8 cellular contexts compared by ENCODE assay signal in genomic region chr6:73263570-73263909, GRCh38. TPM values are rescaled to one million over a fixed set of nuclear protein-coding genes. Genes with fewer than 3 reads are reported as not detected.
A peak's percentile ranks its signal among the peaks of the same experiment; 100 is the strongest.
DNase-seq lines count a peak whose midpoint lies in the region; ATAC-seq lines count a peak whose summit lies in the region.

No MANE protein-coding gene starts in this region.

- H3K4me1 ChIP-seq in iPS DF 6.9 (ENCODE audit: control insufficient read depth, insufficient read depth, low read length) = no peaks in the 10 kb centered on the region

- no peak for DNase-seq in activated CD8-positive, alpha-beta T cell treated with anti-CD3 and anti-CD28 coated beads, Interleukin-2, amount 10 ng/mL, durations not matched to agents 7 days and 5 days
- DNase-seq in iPS DF 6.9 (ENCODE audit: low read depth, low spot score) (no peak), substantia nigra (lab: John Stamatoyannopoulos, UW) (peak in 1 of 49 donors; percentile 25), KBM-7 (no peak), NCI-H1092 (lab: John Stamatoyannopoulos, UW) (no peak)

- CTCF ChIA-PET in activated CD8-positive, alpha-beta T cell treated with anti-CD3 and anti-CD28 coated beads, Interleukin-2, amount 10 ng/mL, durations not matched to agents 7 days and 5 days (lab: Charles Lee) = interaction anchor here (0.9 kb wide), 1 partner anchor 17 kb away, joined by 3 read pairs; no protein-coding TSS in a partner anchor

- H3K4me3 Mint-ChIP-seq in activated CD8-positive, alpha-beta T cell treated with anti-CD3 and anti-CD28 coated beads, Interleukin-2, amount 10 ng/mL, durations not matched to agents 7 days and 5 days = peak overlapping the region; percentile 80

- peak overlapping the region; percentile 73 for H3K27ac Mint-ChIP-seq in activated CD8-positive, alpha-beta T cell treated with anti-CD3 and anti-CD28 coated beads, Interleukin-2, amount 10 ng/mL, durations not matched to agents 7 days and 5 days

- no peaks in the 10 kb centered on the region for H3K27me3 ChIP-seq in iPS DF 6.9 (ENCODE audit: control insufficient read depth, insufficient read depth, low read length)

- H3K27me3 Mint-ChIP-seq in activated CD8-positive, alpha-beta T cell treated with anti-CD3 and anti-CD28 coated beads, Interleukin-2, amount 10 ng/mL, durations not matched to agents 7 days and 5 days (ENCODE audit: low read depth) = no peaks in the 10 kb centered on the region

- in situ Hi-C loops in KBM-7 (cut with MboI; ENCODE audit: low pct_unique_long_range_greater_than_20kb, low sequenced_read_pairs) = no loop called here

- ATAC-seq in GM18508 (IDR thresholded peaks at IDR 0.05; ENCODE audit: insufficient read depth, unreplicated experiment) (peak; percentile 3), HG02938 (IDR thresholded peaks at IDR 0.05; ENCODE audit: unreplicated experiment) (peak; percentile 11), HG02798 (IDR thresholded peaks at IDR 0.05; ENCODE audit: poor library complexity, unreplicated experiment) (no peak)
- ATAC-seq in activated CD8-positive, alpha-beta T cell treated with anti-CD3 and anti-CD28 coated beads, Interleukin-2, amount 10 ng/mL, durations not matched to agents 7 days and 5 days = peak; percentile 10

- H3K9me3 ChIP-seq in iPS DF 6.9 (ENCODE audit: control insufficient read depth, insufficient read depth, low read length) = no peaks in the 10 kb centered on the region

- peak overlapping the region; percentile 57; the same call in 1 of the 2 replicates for H3K4me3 ChIP-seq in iPS DF 6.9 (ENCODE audit: low read length)

- peaks cover 33% of the 10 kb centered on the region for H3K4me1 Mint-ChIP-seq in activated CD8-positive, alpha-beta T cell treated with anti-CD3 and anti-CD28 coated beads, Interleukin-2, amount 10 ng/mL, durations not matched to agents 7 days and 5 days (ENCODE audit: low read depth)

- H3K36me3 Mint-ChIP-seq in activated CD8-positive, alpha-beta T cell treated with anti-CD3 and anti-CD28 coated beads, Interleukin-2, amount 10 ng/mL, durations not matched to agents 7 days and 5 days (ENCODE audit: low read depth) = peaks cover 32% of the 10 kb centered on the region

- POLR2A ChIA-PET in activated CD8-positive, alpha-beta T cell treated with anti-CD3 and anti-CD28 coated beads, Interleukin-2, amount 10 ng/mL, durations not matched to agents 7 days and 5 days (lab: Charles Lee) = interaction anchor here (1.1 kb wide), 1 partner anchor 31 kb away, joined by 3 read pairs; no protein-coding TSS in a partner anchor

- no CpG with 5 or more reads among the region's 7 CpGs for WGBS in iPS DF 6.9 (ENCODE audit: insufficient coverage, insufficient read length)

- H3K36me3 ChIP-seq in iPS DF 6.9 (ENCODE audit: control insufficient read depth, insufficient read depth, low read length) = no peaks in the 10 kb centered on the region; the same call in 1 of the 2 replicates

- no peaks in the 10 kb centered on the region for H3K9me3 Mint-ChIP-seq in activated CD8-positive, alpha-beta T cell treated with anti-CD3 and anti-CD28 coated beads, Interleukin-2, amount 10 ng/mL, durations not matched to agents 7 days and 5 days (ENCODE audit: insufficient read depth)

- H3K27ac ChIP-seq in iPS DF 6.9 (ENCODE audit: low read length) (no peak overlapping the region), substantia nigra (ENCODE audit: low read depth, low read length, poor library complexity, severe bottlenecking) (peak overlapping the region; percentile 49)

RNA-seq across cellular contexts. Expression of gene KHDC1, which starts 0.5 kb away (rescaled TPM):
- total RNA-seq in activated CD8-positive, alpha-beta T cell treated with anti-CD3 and anti-CD28 coated beads, Interleukin-2, amount 10 ng/mL, durations not matched to agents 7 days and 5 days = 1 to 10 TPM; 6.8 to 7.4 TPM

RNA-seq across cellular contexts. Expression of gene KHDC1L, which starts 38.2 kb away (rescaled TPM):
- not detected for total RNA-seq in activated CD8-positive, alpha-beta T cell treated with anti-CD3 and anti-CD28 coated beads, Interleukin-2, amount 10 ng/mL, durations not matched to agents 7 days and 5 days
